ENCODE assay signal across 8 cellular contexts in genomic region chr4:107094332-107094731, GRCh38. TPM values are rescaled to one million over a fixed set of nuclear protein-coding genes. Genes with fewer than 3 reads are reported as not detected.
DNase-seq lines count a peak whose midpoint lies in the region; ATAC-seq and TF ChIP-seq lines count a peak whose summit lies in the region.

No MANE protein-coding gene starts in this region.

- no peaks in the 10 kb centered on the region for H3K36me3 Mint-ChIP-seq in Calu3 (ENCODE audit: insufficient read depth, unreplicated experiment)
- H3K36me3 Mint-ChIP-seq in activated CD4-positive, alpha-beta T cell treated with anti-CD3 and anti-CD28 coated beads, Interleukin-2, amount 10 ng/mL, durations not matched to agents 24 days and 14 days (ENCODE audit: low read depth), result no peaks in the 10 kb centered on the region

- ATAC-seq in GM21515 (IDR thresholded peaks at IDR 0.05; ENCODE audit: unreplicated experiment), result peak; percentile 55
- no peak for ATAC-seq in HG03135 (IDR thresholded peaks at IDR 0.05; ENCODE audit: unreplicated experiment)

- no peaks in the 10 kb centered on the region for H3K27me3 ChIP-seq in Loucy (ENCODE audit: insufficient read depth, low read length, poor library complexity, severe bottlenecking)
- no peaks in the 10 kb centered on the region for H3K27me3 ChIP-seq in suprapubic skin

- TF ChIP-seq POLR2A in suprapubic skin (IDR thresholded peaks at IDR 0.05), result no peak

- H3F3A ChIP-seq in Loucy (ENCODE audit: low read depth), result no peaks in the 10 kb centered on the region

- no peak overlapping the region for H3K9ac ChIP-seq in Loucy (ENCODE audit: low read depth, low read length, poor library complexity, severe bottlenecking)

- H3K4me3 Mint-ChIP-seq in Calu3 (ENCODE audit: low read depth, unreplicated experiment), result no peak overlapping the region
- H3K4me3 Mint-ChIP-seq in activated CD4-positive, alpha-beta T cell treated with anti-CD3 and anti-CD28 coated beads, Interleukin-2, amount 10 ng/mL, durations not matched to agents 24 days and 14 days, result no peak overlapping the region

- H3K79me2 ChIP-seq in Loucy (ENCODE audit: insufficient read depth, low read length), result no peaks in the 10 kb centered on the region

- intact Hi-C loops in Calu3 (cut with micrococcal nuclease; ENCODE audit: unreplicated experiment), result loop anchor here (1.0 kb wide), 2 partner anchors 87 to 285 kb away; no protein-coding TSS in a partner anchor
- intact Hi-C loops in activated CD4-positive, alpha-beta T cell treated with anti-CD3 and anti-CD28 coated beads, Interleukin-2, amount 10 ng/mL, durations not matched to agents 24 days and 14 days (cut with micrococcal nuclease), result no loop called here

- H3K4me1 Mint-ChIP-seq in Calu3 (ENCODE audit: low read depth, unreplicated experiment), result no peaks in the 10 kb centered on the region
- H3K4me1 Mint-ChIP-seq in activated CD4-positive, alpha-beta T cell treated with anti-CD3 and anti-CD28 coated beads, Interleukin-2, amount 10 ng/mL, durations not matched to agents 24 days and 14 days, result no peaks in the 10 kb centered on the region

- DNase-seq in Calu3, result no peak
- peak; percentile 61 for DNase-seq in fibroblast of the aortic adventitia (ENCODE audit: low read depth)
- no peak for DNase-seq in suprapubic skin (ENCODE audit: low spot score in 2 of 2)
- DNase-seq in NCI-H146 treated with DMSO at 0.1 percent for 48 hours (lab: John Stamatoyannopoulos, UW; ENCODE audit: unreplicated experiment), result no peak
- DNase-seq in activated CD4-positive, alpha-beta T cell treated with anti-CD3 and anti-CD28 coated beads, Interleukin-2, amount 10 ng/mL, durations not matched to agents 24 days and 14 days, result no peak

- H3K4me2 ChIP-seq in Loucy (ENCODE audit: low read depth, low read length, poor library complexity, severe bottlenecking), result peak overlapping the region; percentile 35

- CTCF ChIA-PET in Calu3 (lab: Charles Lee), result interaction anchor here (0.7 to 1.6 kb wide), 3 partner anchors 62 to 522 kb away, joined by 3 to 5 read pairs (median 4); no protein-coding TSS in a partner anchor

- H3K4me1 ChIP-seq in Loucy (ENCODE audit: insufficient read depth, low read length, poor library complexity, severe bottlenecking) (no peaks in the 10 kb centered on the region), suprapubic skin (no peaks in the 10 kb centered on the region)

- H3K9me3 ChIP-seq in Loucy (ENCODE audit: insufficient read depth, low read depth, low read length), result no peaks in the 10 kb centered on the region
- H3K9me3 ChIP-seq in suprapubic skin, result no peaks in the 10 kb centered on the region

- H3K9me3 Mint-ChIP-seq in Calu3 (ENCODE audit: low read depth, unreplicated experiment), result peaks cover 3% of the 10 kb centered on the region
- no peaks in the 10 kb centered on the region for H3K9me3 Mint-ChIP-seq in activated CD4-positive, alpha-beta T cell treated with anti-CD3 and anti-CD28 coated beads, Interleukin-2, amount 10 ng/mL, durations not matched to agents 24 days and 14 days

- no TSS peak for BruUV-seq in Calu3 (replicated peaks; lab: Mats Ljungman, UMichigan)

- H2AFZ ChIP-seq in Loucy (ENCODE audit: low read length), result peak overlapping the region; percentile 81

- H3K9me2 ChIP-seq in Loucy (replicated peaks; ENCODE audit: low read depth, low read length), result no peaks in the 10 kb centered on the region

- H4K20me1 ChIP-seq in Loucy (ENCODE audit: insufficient read depth, low read length, poor library complexity, severe bottlenecking), result no peaks in the 10 kb centered on the region

- no peak for TF ChIP-seq EP300 in suprapubic skin (IDR thresholded peaks at IDR 0.05)

- TF ChIP-seq CTCF in Calu3 (IDR thresholded peaks at IDR 0.05; ENCODE audit: unreplicated experiment), result peak; percentile 18
- peak; percentile 68 for TF ChIP-seq CTCF in Loucy (conservative IDR thresholded peaks at IDR 0.05; ENCODE audit: low read length)
- TF ChIP-seq CTCF in fibroblast of the aortic adventitia (IDR thresholded peaks at IDR 0.05; ENCODE audit: insufficient read depth, low read length), result peak; percentile 70
- no peak for TF ChIP-seq CTCF in suprapubic skin (IDR thresholded peaks at IDR 0.05)

- no peak overlapping the region for H3K27ac ChIP-seq in suprapubic skin

- no peaks in the 10 kb centered on the region for H3K36me3 ChIP-seq in Loucy (ENCODE audit: insufficient read depth, low read length)
- no peaks in the 10 kb centered on the region for H3K36me3 ChIP-seq in suprapubic skin

- H3K4me3 ChIP-seq in Loucy (ENCODE audit: low read length, poor library complexity, severe bottlenecking), result no peak overlapping the region
- H3K4me3 ChIP-seq in fibroblast of the aortic adventitia (ENCODE audit: low read depth, low read length), result no peak overlapping the region
- no peak overlapping the region for H3K4me3 ChIP-seq in suprapubic skin

- H3K27me3 Mint-ChIP-seq in Calu3 (ENCODE audit: unreplicated experiment), result no peaks in the 10 kb centered on the region
- H3K27me3 Mint-ChIP-seq in activated CD4-positive, alpha-beta T cell treated with anti-CD3 and anti-CD28 coated beads, Interleukin-2, amount 10 ng/mL, durations not matched to agents 24 days and 14 days, result no peaks in the 10 kb centered on the region

- no peak overlapping the region for H3K27ac Mint-ChIP-seq in Calu3 (ENCODE audit: unreplicated experiment)
- no peak overlapping the region for H3K27ac Mint-ChIP-seq in activated CD4-positive, alpha-beta T cell treated with anti-CD3 and anti-CD28 coated beads, Interleukin-2, amount 10 ng/mL, durations not matched to agents 24 days and 14 days

- WGBS in suprapubic skin, result 100% methylated on average over 2 of the region's 2 CpGs

RNA-seq across cellular contexts. Expression of gene DKK2, which starts 58.2 kb away (rescaled TPM):
- total RNA-seq in Calu3 (2022), result not detected in 2 replicates
- total RNA-seq in fibroblast of the aortic adventitia (ENCODE audit: low replicate concordance), result 0.27 and 0.82 TPM in 2 replicates
- 1 to 10 TPM; 1.4 to 1.9 (median 1.6) TPM for total RNA-seq in suprapubic skin
- not detected in 2 replicates for total RNA-seq in activated CD4-positive, alpha-beta T cell treated with anti-CD3 and anti-CD28 coated beads, Interleukin-2, amount 10 ng/mL, durations not matched to agents 24 days and 14 days

Comparison
In these comparisons a context has a peak if more than half of its experiments do, and no peak if none do; other contexts are left out.
1. CTCF ChIP-seq: peak in Calu3 (single experiment), Loucy (single experiment) and fibroblast of the aortic adventitia (single experiment); none in suprapubic skin (0 of 2).